10 cellular contexts compared by ENCODE assay signal in the genomic region with DNA sequence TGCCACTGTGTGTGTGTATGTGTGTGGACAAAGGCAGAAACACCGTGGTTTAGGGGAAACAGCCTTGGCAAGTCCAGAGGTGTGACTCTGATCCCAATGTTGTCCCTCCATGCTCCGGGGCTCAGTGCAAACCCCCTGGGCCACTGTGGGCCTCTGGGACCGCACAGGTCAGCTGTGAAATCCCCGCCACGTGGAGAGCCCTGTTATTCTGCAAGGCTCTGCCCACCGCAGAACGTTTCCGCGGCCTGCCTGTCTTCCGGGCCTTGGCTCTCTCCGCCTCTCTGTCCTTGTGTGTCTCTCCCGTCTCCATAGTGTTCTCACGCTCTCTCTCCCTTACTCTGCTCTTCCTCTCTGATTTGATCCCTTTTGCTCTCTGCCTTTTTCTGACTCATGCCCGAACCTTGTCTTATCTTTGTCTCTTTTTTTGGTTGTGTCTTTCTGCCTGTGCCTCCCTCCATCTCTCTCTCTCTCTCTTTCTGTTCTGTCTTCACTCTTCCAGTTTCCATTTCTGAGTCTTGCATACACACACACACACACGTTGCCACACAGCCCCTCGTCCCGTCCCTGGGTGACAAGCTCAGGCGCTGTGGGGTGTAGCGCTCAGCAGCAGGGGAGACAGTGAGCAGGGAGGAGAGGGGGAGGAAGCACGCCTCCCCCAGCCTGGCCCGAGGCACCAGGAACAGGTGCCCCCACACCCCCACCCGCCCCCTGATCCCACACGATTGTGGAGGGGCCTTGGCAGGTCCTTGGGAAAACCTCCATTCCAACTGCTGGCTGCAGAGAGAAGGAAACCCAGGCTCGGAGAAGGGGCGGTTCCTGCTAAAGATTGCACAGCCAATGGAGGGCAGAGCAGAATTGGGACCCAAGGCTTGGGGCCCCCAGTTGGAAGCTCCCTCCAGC. TPM values are rescaled to one million over a fixed set of nuclear protein-coding genes. Genes with fewer than 3 reads are reported as not detected.
DNase-seq lines count a peak whose midpoint lies in the region; ATAC-seq and TF ChIP-seq lines count a peak whose summit lies in the region.
"Had no signal": no experiment of that assay in that cellular context is flagged by ENCODE, and none has a peak within 500 bp of the region (broad histone marks: within the 10 kb centered on the region; RNA-seq: fewer than 3 reads in every experiment).

No MANE protein-coding gene starts in this region.

- H3K27ac Mint-ChIP-seq in chondrocyte (ENCODE audit: unreplicated experiment) (peak overlapping the region; percentile 68), nephron (peak overlapping the region; percentile 68 to 75 (median 71))

- DNase-seq in EL (peak; percentile 25), MV-4-11 (lab: John Stamatoyannopoulos, UW) (peak; percentile 82), chondrocyte (ENCODE audit: low spot score) (no peak), NCI-H2196 treated with DMSO at 0.1 percent for 48 hours (lab: John Stamatoyannopoulos, UW; ENCODE audit: unreplicated experiment) (no peak), inferior parietal cortex (ENCODE audit: extremely low spot score) (no peak), HUDEP-2 (lab: John Stamatoyannopoulos, UW; ENCODE audit: unreplicated experiment in 76 of 76) (no peak)

- no peak for ATAC-seq in GM21360 (IDR thresholded peaks at IDR 0.05; ENCODE audit: unreplicated experiment)

- TF ChIP-seq CTCF in chondrocyte (IDR thresholded peaks at IDR 0.05) (no peak), nephron (IDR thresholded peaks at IDR 0.05; ENCODE audit: unreplicated experiment in 3 of 3) (no peak)

- H3K9me3 Mint-ChIP-seq in chondrocyte (ENCODE audit: low read depth) = peaks cover 4% of the 10 kb centered on the region
- H3K9me3 Mint-ChIP-seq in nephron = peaks cover 5% of the 10 kb centered on the region

- H3K4me3 Mint-ChIP-seq in chondrocyte (ENCODE audit: unreplicated experiment) = peak overlapping the region; percentile 3
- H3K4me3 Mint-ChIP-seq in nephron = peak overlapping the region; percentile 28 to 51 (median 44)

- H3K4me1 Mint-ChIP-seq in chondrocyte (ENCODE audit: low read depth) (peaks cover 8% of the 10 kb centered on the region), nephron (peaks cover 28% of the 10 kb centered on the region)

- H3K36me3 Mint-ChIP-seq in chondrocyte (ENCODE audit: low read depth) = peaks cover 3% of the 10 kb centered on the region
- no peaks in the 10 kb centered on the region for H3K36me3 Mint-ChIP-seq in nephron (ENCODE audit: low read depth)

- H3K27me3 Mint-ChIP-seq in chondrocyte (ENCODE audit: low read depth) = peaks cover 36% of the 10 kb centered on the region
- peaks cover 44% of the 10 kb centered on the region for H3K27me3 Mint-ChIP-seq in nephron (ENCODE audit: low read depth)

RNA-seq across cellular contexts. Expression of gene TTYH1, which starts 3.0 kb away (rescaled TPM):
- 0.49 TPM in 1 of 3 replicates, not detected in the others for total RNA-seq in chondrocyte
- total RNA-seq: glomerular endothelial cell, SJSA1 had no signal

RNA-seq across cellular contexts. Expression of gene LENG8, which starts 30.7 kb away (rescaled TPM):
- 110 to 166 TPM (median 116 TPM) in 3 replicates for total RNA-seq in chondrocyte

RNA-seq across cellular contexts. Expression of gene LENG9, which starts 45.3 kb away (rescaled TPM):
- 10.2 to 14.8 TPM (median 13.2 TPM) in 3 replicates for total RNA-seq in chondrocyte

RNA-seq across cellular contexts. Expression of gene LAIR1, which starts 53.5 kb away (rescaled TPM):
- total RNA-seq in chondrocyte = not detected in 3 replicates
- total RNA-seq: glomerular endothelial cell, SJSA1 had no signal

RNA-seq across cellular contexts. Expression of gene CDC42EP5, which starts 54.8 kb away (rescaled TPM):
- 62.9 to 66.4 TPM (median 66.4 TPM) in 3 replicates for total RNA-seq in chondrocyte

Comparison
In these comparisons a context has a peak if more than half of its experiments do, and no peak if none do; other contexts are left out.
1. DNase-seq: peak in EL (single experiment) and MV-4-11 (single experiment); none in chondrocyte (single experiment), NCI-H2196 treated with DMSO at 0.1 percent for 48 hours (single experiment), inferior parietal cortex (single experiment) and HUDEP-2 (0 of 76).